8 cellular contexts compared by ENCODE assay signal in the genomic region with DNA sequence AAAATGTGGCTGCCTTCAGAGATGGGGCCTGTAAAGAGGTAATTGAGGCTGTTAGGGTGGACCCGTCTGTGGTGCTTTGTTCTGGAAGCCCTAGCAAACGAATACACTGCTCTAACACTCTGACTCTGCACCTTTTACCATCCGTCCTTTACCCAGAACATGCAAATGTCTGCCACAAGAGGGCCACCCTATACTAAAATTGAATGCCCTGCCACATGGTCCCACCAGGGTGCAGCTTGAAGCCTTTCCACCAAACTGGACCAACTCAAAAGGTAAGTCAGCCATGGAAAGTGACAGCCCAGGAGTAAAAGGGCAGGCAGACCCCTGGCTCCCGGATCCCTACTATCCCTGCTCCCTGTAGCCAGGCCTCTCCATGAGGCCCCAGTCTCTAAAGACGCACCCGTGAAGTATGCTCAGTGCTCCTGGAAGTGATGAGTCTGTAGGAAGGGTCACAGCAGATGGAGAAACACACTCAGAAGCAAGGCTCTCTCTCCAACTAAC. TPM values are rescaled to one million over a fixed set of nuclear protein-coding genes. Genes with fewer than 3 reads are reported as not detected.
DNase-seq lines count a peak whose midpoint lies in the region; ATAC-seq, FAIRE-seq and TF ChIP-seq lines count a peak whose summit lies in the region.

No MANE protein-coding gene starts in this region.

- H3K9me3 Mint-ChIP-seq in astrocyte (ENCODE audit: unreplicated experiment): no peaks in the 10 kb centered on the region

- H3K27ac ChIP-seq in astrocyte (ENCODE audit: low read depth, low read length): no peak overlapping the region

- no peak for FAIRE-seq in astrocyte (lab: Jason Lieb, UNC)

- H3K36me3 Mint-ChIP-seq in astrocyte (ENCODE audit: low read depth, unreplicated experiment): no peaks in the 10 kb centered on the region

- H3K9me3 ChIP-seq in astrocyte (ENCODE audit: insufficient read depth, low read depth, low read length): no peaks in the 10 kb centered on the region

- no peak overlapping the region for H3K9ac ChIP-seq in astrocyte (ENCODE audit: low read length)

- no peaks in the 10 kb centered on the region for H3K27me3 ChIP-seq in astrocyte (ENCODE audit: insufficient read depth, low read length)

- H3K4me1 ChIP-seq in astrocyte (ENCODE audit: insufficient read depth, low read length): peaks cover 14% of the 10 kb centered on the region

- no peak overlapping the region for H3K4me3 Mint-ChIP-seq in astrocyte (ENCODE audit: unreplicated experiment)

- no peak overlapping the region for H3K27ac Mint-ChIP-seq in astrocyte (ENCODE audit: unreplicated experiment)

- ATAC-seq in HG02870 (IDR thresholded peaks at IDR 0.05; ENCODE audit: unreplicated experiment): peak; percentile 81

- no peaks in the 10 kb centered on the region for H3K27me3 Mint-ChIP-seq in astrocyte (ENCODE audit: low read depth, unreplicated experiment)

- H3K36me3 ChIP-seq in astrocyte (ENCODE audit: insufficient read depth, low read length): no peaks in the 10 kb centered on the region

- DNase-seq in activated gamma-delta T cell treated with Interleukin-2 at 50 U/mL for 16 hours (peak; percentile 63), activated gamma-delta T cell (lab: John Stamatoyannopoulos, UW) (no peak), NCI-H1694 (lab: John Stamatoyannopoulos, UW) (peak; percentile 82), T-helper 2 cell (peak; percentile 14 to 75 (median 39)), astrocyte (ENCODE audit: low read depth) (peak; percentile 55), hypothalamus (lab: John Stamatoyannopoulos, UW) (peak in 37 of 51 donors; percentile 3 to 78 (median 32))
- peak; percentile 43 for DNase-seq in stimulated activated CD4-positive, alpha-beta T cell treated with anti-CD3 and anti-CD28 coated beads, Interleukin-12 subunit alpha, Interleukin-12 subunit beta, amount 100 ng/mL, for 4 hours

- peak; percentile 90 for TF ChIP-seq CTCF in astrocyte (IDR thresholded peaks at IDR 0.05; ENCODE audit: insufficient read depth, low read depth, low read length)

- no peak overlapping the region for H3K4me3 ChIP-seq in astrocyte (ENCODE audit: insufficient read depth, low read depth, low read length)

- H4K20me1 ChIP-seq in astrocyte (ENCODE audit: insufficient read depth, low read length): no peaks in the 10 kb centered on the region

- H3K79me2 ChIP-seq in astrocyte (ENCODE audit: insufficient read depth, low read length): no peaks in the 10 kb centered on the region

- H3K4me2 ChIP-seq in astrocyte (ENCODE audit: low read length): peak overlapping the region; percentile 17

- peak overlapping the region; percentile 41 for H2AFZ ChIP-seq in astrocyte (ENCODE audit: low read depth, low read length)

- peaks cover 12% of the 10 kb centered on the region for H3K4me1 Mint-ChIP-seq in astrocyte (ENCODE audit: low read depth, unreplicated experiment)

RNA-seq across cellular contexts. Expression of gene BFSP1, which starts 5.8 kb away (rescaled TPM):
- 3.7 and 4.2 TPM in 2 replicates for total RNA-seq in astrocyte

RNA-seq across cellular contexts. Expression of gene DSTN, which starts 32.9 kb away (rescaled TPM):
- total RNA-seq in astrocyte: 542 and 552 TPM in 2 replicates
